In the genomic region with DNA sequence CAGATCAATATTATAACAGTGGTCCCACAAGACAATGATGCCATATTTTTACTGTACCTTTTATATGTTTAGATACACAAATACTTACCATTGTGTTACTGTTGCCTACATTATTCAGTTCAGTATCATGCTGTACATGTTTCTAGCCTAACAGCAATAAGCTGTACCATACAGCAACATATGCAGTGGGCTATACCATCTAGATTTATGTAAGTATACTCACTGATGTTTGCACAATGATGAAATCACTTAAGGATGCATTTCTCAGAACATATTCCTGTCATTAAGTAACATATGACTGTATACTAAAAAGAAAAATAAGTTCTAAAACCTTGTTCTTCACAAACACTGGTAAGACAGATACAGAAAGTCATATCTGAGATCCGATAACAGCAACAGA, we compare ENCODE assay signal across 3 cellular contexts.
TF ChIP-seq lines count a peak whose summit lies in the region.

No MANE protein-coding gene starts in this region.

TF ChIP-seq in SK-N-SH, 30 proteins besides CTCF, POLR2A, EP300 and RAD21 (continues in another document):
- no peak for TF ChIP-seq POLR2AphosphoS5 (IDR thresholded peaks at IDR 0.05; ENCODE audit: low read depth, low read length)
- TF ChIP-seq USF1 (IDR thresholded peaks at IDR 0.05; ENCODE audit: borderline replicate concordance, low read depth): no peak
- no peak for TF ChIP-seq RXRA (IDR thresholded peaks at IDR 0.05; ENCODE audit: borderline replicate concordance, low read depth)
- no peak for TF ChIP-seq TEAD4 (IDR thresholded peaks at IDR 0.05; ENCODE audit: borderline replicate concordance, insufficient read depth)
- no peak for TF ChIP-seq GATA2 (CRISPR knock-in tag; IDR thresholded peaks at IDR 0.05)
- TF ChIP-seq TCF12 (IDR thresholded peaks at IDR 0.05): no peak
- TF ChIP-seq, protein P1, sequence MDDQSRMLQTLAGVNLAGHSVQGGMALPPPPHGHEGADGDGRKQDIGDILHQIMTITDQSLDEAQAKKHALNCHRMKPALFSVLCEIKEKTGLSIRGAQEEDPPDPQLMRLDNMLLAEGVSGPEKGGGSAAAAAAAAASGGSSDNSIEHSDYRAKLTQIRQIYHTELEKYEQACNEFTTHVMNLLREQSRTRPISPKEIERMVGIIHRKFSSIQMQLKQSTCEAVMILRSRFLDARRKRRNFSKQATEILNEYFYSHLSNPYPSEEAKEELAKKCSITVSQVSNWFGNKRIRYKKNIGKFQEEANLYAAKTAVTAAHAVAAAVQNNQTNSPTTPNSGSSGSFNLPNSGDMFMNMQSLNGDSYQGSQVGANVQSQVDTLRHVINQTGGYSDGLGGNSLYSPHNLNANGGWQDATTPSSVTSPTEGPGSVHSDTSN (IDR thresholded peaks at IDR 0.05): no peak
- TF ChIP-seq EZH2phosphoT487 (IDR thresholded peaks at IDR 0.05; ENCODE audit: borderline replicate concordance, low read depth): no peak
- TF ChIP-seq SMC3 (IDR thresholded peaks at IDR 0.05; ENCODE audit: low read depth, low read length): no peak
- no peak for TF ChIP-seq FOSL2 (IDR thresholded peaks at IDR 0.05; ENCODE audit: borderline replicate concordance, low read depth)
- TF ChIP-seq RFX5 (IDR thresholded peaks at IDR 0.05; ENCODE audit: low read length): no peak
- no peak for TF ChIP-seq REST (IDR thresholded peaks at IDR 0.05; ENCODE audit: low read depth, low read length)
- TF ChIP-seq, protein P2, sequence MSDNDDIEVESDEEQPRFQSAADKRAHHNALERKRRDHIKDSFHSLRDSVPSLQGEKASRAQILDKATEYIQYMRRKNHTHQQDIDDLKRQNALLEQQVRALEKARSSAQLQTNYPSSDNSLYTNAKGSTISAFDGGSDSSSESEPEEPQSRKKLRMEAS (IDR thresholded peaks at IDR 0.05; ENCODE audit: low read depth): no peak
- no peak for TF ChIP-seq FOXJ3 (CRISPR knock-in tag; IDR thresholded peaks at IDR 0.05)

TF ChIP-seq in SK-N-SH treated with all-trans-retinoic acid at 6 μM for 48 hours, 23 proteins besides CTCF, POLR2A, EP300 and RAD21 (continues in another document):
- TF ChIP-seq ARNTL (CRISPR knock-in tag; IDR thresholded peaks at IDR 0.05; ENCODE audit: borderline replicate concordance, low read depth) (no peak), POU6F1 (CRISPR knock-in tag; IDR thresholded peaks at IDR 0.05; ENCODE audit: borderline replicate concordance, low read depth) (no peak), CREB5 (CRISPR knock-in tag; IDR thresholded peaks at IDR 0.05; ENCODE audit: low read depth) (no peak), TCF4 (CRISPR knock-in tag; IDR thresholded peaks at IDR 0.05; ENCODE audit: borderline replicate concordance) (no peak), ISL1 (CRISPR knock-in tag; IDR thresholded peaks at IDR 0.05) (no peak), ZNF70 (CRISPR knock-in tag; IDR thresholded peaks at IDR 0.05) (no peak), ZNF565 (CRISPR knock-in tag; conservative IDR thresholded peaks at IDR 0.05; ENCODE audit: low read depth) (no peak), SNAI2 (CRISPR knock-in tag; IDR thresholded peaks at IDR 0.05) (no peak), ESRRG (CRISPR knock-in tag; IDR thresholded peaks at IDR 0.05) (no peak), PPARA (CRISPR knock-in tag; IDR thresholded peaks at IDR 0.05; ENCODE audit: borderline replicate concordance) (no peak), ZFP3 (CRISPR knock-in tag; IDR thresholded peaks at IDR 0.05) (no peak)
- TF ChIP-seq, protein P3, sequence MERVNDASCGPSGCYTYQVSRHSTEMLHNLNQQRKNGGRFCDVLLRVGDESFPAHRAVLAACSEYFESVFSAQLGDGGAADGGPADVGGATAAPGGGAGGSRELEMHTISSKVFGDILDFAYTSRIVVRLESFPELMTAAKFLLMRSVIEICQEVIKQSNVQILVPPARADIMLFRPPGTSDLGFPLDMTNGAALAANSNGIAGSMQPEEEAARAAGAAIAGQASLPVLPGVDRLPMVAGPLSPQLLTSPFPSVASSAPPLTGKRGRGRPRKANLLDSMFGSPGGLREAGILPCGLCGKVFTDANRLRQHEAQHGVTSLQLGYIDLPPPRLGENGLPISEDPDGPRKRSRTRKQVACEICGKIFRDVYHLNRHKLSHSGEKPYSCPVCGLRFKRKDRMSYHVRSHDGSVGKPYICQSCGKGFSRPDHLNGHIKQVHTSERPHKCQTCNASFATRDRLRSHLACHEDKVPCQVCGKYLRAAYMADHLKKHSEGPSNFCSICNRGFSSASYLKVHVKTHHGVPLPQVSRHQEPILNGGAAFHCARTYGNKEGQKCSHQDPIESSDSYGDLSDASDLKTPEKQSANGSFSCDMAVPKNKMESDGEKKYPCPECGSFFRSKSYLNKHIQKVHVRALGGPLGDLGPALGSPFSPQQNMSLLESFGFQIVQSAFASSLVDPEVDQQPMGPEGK (CRISPR knock-in tag; IDR thresholded peaks at IDR 0.05; ENCODE audit: borderline replicate concordance): no peak
- TF ChIP-seq, protein P4, sequence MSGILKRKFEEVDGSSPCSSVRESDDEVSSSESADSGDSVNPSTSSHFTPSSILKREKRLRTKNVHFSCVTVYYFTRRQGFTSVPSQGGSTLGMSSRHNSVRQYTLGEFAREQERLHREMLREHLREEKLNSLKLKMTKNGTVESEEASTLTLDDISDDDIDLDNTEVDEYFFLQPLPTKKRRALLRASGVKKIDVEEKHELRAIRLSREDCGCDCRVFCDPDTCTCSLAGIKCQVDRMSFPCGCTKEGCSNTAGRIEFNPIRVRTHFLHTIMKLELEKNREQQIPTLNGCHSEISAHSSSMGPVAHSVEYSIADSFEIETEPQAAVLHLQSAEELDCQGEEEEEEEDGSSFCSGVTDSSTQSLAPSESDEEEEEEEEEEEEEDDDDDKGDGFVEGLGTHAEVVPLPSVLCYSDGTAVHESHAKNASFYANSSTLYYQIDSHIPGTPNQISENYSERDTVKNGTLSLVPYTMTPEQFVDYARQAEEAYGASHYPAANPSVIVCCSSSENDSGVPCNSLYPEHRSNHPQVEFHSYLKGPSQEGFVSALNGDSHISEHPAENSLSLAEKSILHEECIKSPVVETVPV (CRISPR knock-in tag; IDR thresholded peaks at IDR 0.05): no peak

TF ChIP-seq in GM12878, 131 proteins besides CTCF, POLR2A, EP300 and RAD21 (continued from another document):
- TF ChIP-seq ZBTB4 (CRISPR knock-in tag; IDR thresholded peaks at IDR 0.05): no peak
